In genomic region chr15:40902605-40903561, GRCh38 we compare ENCODE assay signal across 9 cellular contexts. TPM values are rescaled to one million over a fixed set of nuclear protein-coding genes. Genes with fewer than 3 reads are reported as not detected.
DNase-seq lines count a peak whose midpoint lies in the region; ATAC-seq and TF ChIP-seq lines count a peak whose summit lies in the region.
"Had no signal": no experiment of that assay in that cellular context is flagged by ENCODE, and none has a peak within 500 bp of the region (broad histone marks: within the 10 kb centered on the region; RNA-seq: fewer than 3 reads in every experiment).

No MANE protein-coding gene starts in this region.

- H3K36me3 ChIP-seq in IMR-90 (ENCODE audit: control insufficient read depth, insufficient read depth, low read length), result peaks cover 52% of the 10 kb centered on the region
- peaks cover 18% of the 10 kb centered on the region for H3K36me3 ChIP-seq in mesendoderm (ENCODE audit: control insufficient read depth, insufficient read depth, low read length)

- intact Hi-C loops in IMR-90 (cut with micrococcal nuclease), result loop anchor here (10.0 kb wide), 1 partner anchor 212 kb away; the partner anchor contains the start of gene INO80

- DNase-seq in IMR-90 (no peak), SKM-1 treated with dmso at 0.1 percent for 144 hours (lab: John Stamatoyannopoulos, UW; ENCODE audit: unreplicated experiment) (peak; percentile 99), fibroblast of villous mesenchyme (ENCODE audit: low read depth) (peak; percentile 50), progenitor cell of endocrine pancreas (ENCODE audit: low spot score, unreplicated experiment) (no peak), mesendoderm (no peak), NCI-H69 (lab: John Stamatoyannopoulos, UW) (no peak)
- DNase-seq: cortex of kidney had no signal

- no peak for TF ChIP-seq CTCF in IMR-90 (conservative IDR thresholded peaks at IDR 0.05; ENCODE audit: low read depth, low read length)
- no peak for TF ChIP-seq CTCF in fibroblast of villous mesenchyme (IDR thresholded peaks at IDR 0.05; ENCODE audit: insufficient read depth, low read depth, low read length)
- TF ChIP-seq CTCF in progenitor cell of endocrine pancreas (IDR thresholded peaks at IDR 0.05; ENCODE audit: unreplicated experiment), result no peak

- H3K4me1 ChIP-seq in IMR-90 (ENCODE audit: control insufficient read depth, insufficient read depth, low read length) (peaks cover 16% of the 10 kb centered on the region), mesendoderm (ENCODE audit: control insufficient read depth, low read depth, low read length) (peaks cover 3% of the 10 kb centered on the region)

- H2AK9ac ChIP-seq in IMR-90 (replicated peaks; ENCODE audit: low read depth, low read length, poor library complexity), result peak overlapping the region; percentile 34

- H4K8ac ChIP-seq in IMR-90 (ENCODE audit: low read depth in 2 of 2, low read length in 2 of 2), result no peak overlapping the region
- no peak overlapping the region for H4K8ac ChIP-seq in mesendoderm (ENCODE audit: low read depth, low read length)

- H3K27me3 ChIP-seq in IMR-90 (ENCODE audit: control insufficient read depth, insufficient read depth, low read length), result no peaks in the 10 kb centered on the region
- H3K27me3 ChIP-seq in mesendoderm (ENCODE audit: insufficient read depth, low read length, poor library complexity), result no peaks in the 10 kb centered on the region

- 89% methylated on average over 15 of the region's 33 CpGs; no CpG with 5 or more reads in 1 of the 2 experiments for WGBS in IMR-90 (ENCODE audit: extremely low coverage in 2 of 2, insufficient read length in 1 of 2), 2 experiments
- WGBS in mesendoderm (ENCODE audit: extremely low coverage, insufficient coverage, low lambda C conversion rate), result no CpG with 5 or more reads among the region's 33 CpGs

- H2BK15ac ChIP-seq in IMR-90 (ENCODE audit: low read depth, low read length) (no peak overlapping the region), mesendoderm (replicated peaks; ENCODE audit: low read depth) (no peak overlapping the region)

- no peak overlapping the region for H3K14ac ChIP-seq in IMR-90 (replicated peaks; ENCODE audit: low read depth, low read length)

- H2BK5ac ChIP-seq in IMR-90 (ENCODE audit: low read depth, low read length, poor library complexity, severe bottlenecking), result no peak overlapping the region
- H2BK5ac ChIP-seq in mesendoderm (ENCODE audit: low read length), result no peak overlapping the region

- H3K27ac ChIP-seq in IMR-90 (ENCODE audit: insufficient read depth, low read length) (no peak overlapping the region), mesendoderm (ENCODE audit: low read depth, low read length) (no peak overlapping the region)

- POLR2A ChIA-PET in IMR-90 (lab: Charles Lee; ENCODE audit: unreplicated experiment), result no interaction called here

- dilution Hi-C loops in IMR-90 (cut with HindIII; ENCODE audit: low sequenced_read_pairs, unreplicated experiment), result no loop called here

- H3K56ac ChIP-seq in IMR-90 (ENCODE audit: extremely low read depth, insufficient read depth, low read length) (no peak overlapping the region), mesendoderm (ENCODE audit: low read length) (no peak overlapping the region)

- H4K91ac ChIP-seq in IMR-90 (ENCODE audit: insufficient read depth, low read depth, low read length), result no peak overlapping the region

- no peak overlapping the region for H3K23ac ChIP-seq in IMR-90 (ENCODE audit: low read depth, low read length)
- no peak overlapping the region for H3K23ac ChIP-seq in mesendoderm (ENCODE audit: low read length)

- H2BK120ac ChIP-seq in IMR-90 (ENCODE audit: low read depth, low read length) (no peak overlapping the region), mesendoderm (ENCODE audit: low read depth, low read length) (no peak overlapping the region)

- BruUV-seq in IMR-90 (replicated peaks; lab: Mats Ljungman, UMichigan), result TSS peak; percentile 34

- H3K4me3 Mint-ChIP-seq in progenitor cell of endocrine pancreas (ENCODE audit: low read depth), result no peak overlapping the region

- H3K4me2 ChIP-seq in IMR-90 (ENCODE audit: low read depth, low read length) (no peak overlapping the region), mesendoderm (ENCODE audit: low read length) (no peak overlapping the region)

- H2AK5ac ChIP-seq in IMR-90 (ENCODE audit: low read depth, low read length) (no peak overlapping the region), mesendoderm (ENCODE audit: low read length) (no peak overlapping the region)

- peaks cover 18% of the 10 kb centered on the region for H3K36me3 Mint-ChIP-seq in progenitor cell of endocrine pancreas (ENCODE audit: insufficient read depth)

- H3K9me3 Mint-ChIP-seq in progenitor cell of endocrine pancreas (ENCODE audit: low read depth), result no peaks in the 10 kb centered on the region

- no peak overlapping the region for H3K4me3 ChIP-seq in IMR-90 (ENCODE audit: insufficient read depth, low read depth, low read length)
- H3K4me3 ChIP-seq in fibroblast of villous mesenchyme (ENCODE audit: low read depth, low read length), result no peak overlapping the region
- H3K4me3 ChIP-seq in mesendoderm (ENCODE audit: low read length), result no peak overlapping the region

- no peaks in the 10 kb centered on the region for H3K9me3 ChIP-seq in IMR-90 (ENCODE audit: control insufficient read depth, insufficient read depth, low read length)

- no peak for TF ChIP-seq POLR2A in IMR-90 (IDR thresholded peaks at IDR 0.05; ENCODE audit: low read depth, low read length)

- H3K9me1 ChIP-seq in IMR-90 (ENCODE audit: insufficient read depth, low read length), result peaks cover 6% of the 10 kb centered on the region; the same call in 1 of the 2 replicates

- H3K27me3 Mint-ChIP-seq in progenitor cell of endocrine pancreas, result no peaks in the 10 kb centered on the region

- peaks cover 2% of the 10 kb centered on the region for H3K4me1 Mint-ChIP-seq in progenitor cell of endocrine pancreas (ENCODE audit: low read depth)

- H3K18ac ChIP-seq in IMR-90 (ENCODE audit: low read depth, low read length), result no peak overlapping the region
- H3K18ac ChIP-seq in mesendoderm (ENCODE audit: low read length), result no peak overlapping the region

- H3K27ac Mint-ChIP-seq in progenitor cell of endocrine pancreas, result peak overlapping the region; percentile 80

- in situ Hi-C loops in IMR-90 (cut with MboI; ENCODE audit: low sequenced_read_pairs), result loop anchor here (5.0 to 10.0 kb wide), 2 partner anchors 122 to 284 kb away; no protein-coding TSS in a partner anchor

- no peak overlapping the region for H3K4ac ChIP-seq in IMR-90 (ENCODE audit: low read depth, low read length)
- H3K4ac ChIP-seq in mesendoderm (ENCODE audit: low read depth, low read length), result no peak overlapping the region

- H3K79me1 ChIP-seq in IMR-90 (ENCODE audit: low read depth in 1 of 2, low read length in 2 of 2) (peaks cover 5 to 51% of the 10 kb centered on the region in 2 experiments; a peak in 3 of 4 replicates), mesendoderm (ENCODE audit: low read length) (peaks cover 3% of the 10 kb centered on the region)

- peaks cover 35% of the 10 kb centered on the region for H4K20me1 ChIP-seq in IMR-90 (ENCODE audit: insufficient read depth, low read length)

- H2BK20ac ChIP-seq in IMR-90 (ENCODE audit: low read depth, low read length), result no peak overlapping the region

- H3K79me2 ChIP-seq in mesendoderm (ENCODE audit: control insufficient read depth, insufficient read depth, low read length), result no peaks in the 10 kb centered on the region

- CTCF ChIA-PET in IMR-90 (lab: Yijun Ruan, JAX), result interaction anchor here (0.6 to 3.0 kb wide), 7 partner anchors 8 to 281 kb away, joined by 3 to 20 read pairs (median 5); partner anchors contain the start of gene VPS18

- peak overlapping the region; percentile 16 for H2AFZ ChIP-seq in IMR-90 (replicated peaks; ENCODE audit: low read length, poor library complexity)

- H3K9ac ChIP-seq in IMR-90 (ENCODE audit: low read depth, low read length) (no peak overlapping the region), mesendoderm (ENCODE audit: low read length) (no peak overlapping the region)

- no peak for TF ChIP-seq RAD21 in IMR-90 (IDR thresholded peaks at IDR 0.05; ENCODE audit: low read length)

- ATAC-seq in IMR-90 (ENCODE audit: low read depth) (no peak), GM19452 (IDR thresholded peaks at IDR 0.05; ENCODE audit: unreplicated experiment) (no peak), GM21447 (IDR thresholded peaks at IDR 0.05; ENCODE audit: unreplicated experiment) (no peak)

- H4K5ac ChIP-seq in IMR-90 (ENCODE audit: low read depth, low read length) (no peak overlapping the region), mesendoderm (ENCODE audit: low read length) (no peak overlapping the region)

RNA-seq across cellular contexts. Expression of gene VPS18, which starts 8.6 kb away (rescaled TPM):
- total RNA-seq in IMR-90 (2012; rRNA removed) (30.0 and 32.3 TPM in 2 replicates), fibroblast of villous mesenchyme (48.8 and 62.2 TPM in 2 replicates), progenitor cell of endocrine pancreas (27.4 and 28.9 TPM in 2 replicates)
- 19.3 and 20.8 TPM in 2 replicates for polyA plus RNA-seq in IMR-90 (2012; rRNA removed)
- 15.0 and 19.5 TPM in 2 replicates for polyA plus RNA-seq in IMR-90 (2012; cell fraction: cytosol; rRNA removed)
- 15.5 and 29.3 TPM in 2 replicates for polyA plus RNA-seq in IMR-90 (2012; cell fraction: nucleus; rRNA removed; ENCODE audit: low replicate concordance)
- polyA plus RNA-seq in mesendoderm (2013, experiment 1 of 2), result 11.7 TPM
- 11.5 TPM for polyA plus RNA-seq in mesendoderm (2013, experiment 2 of 2)

RNA-seq across cellular contexts. Expression of gene DLL4, which starts 26.3 kb away (rescaled TPM):
- 1.7 and 1.8 TPM in 2 replicates for total RNA-seq in IMR-90 (2012; rRNA removed)
- polyA plus RNA-seq in IMR-90 (2012; rRNA removed), result 3.4 and 3.6 TPM in 2 replicates
- polyA plus RNA-seq in IMR-90 (2012; cell fraction: cytosol; rRNA removed), result 2.3 and 2.9 TPM in 2 replicates
- 2.4 and 5.1 TPM in 2 replicates for polyA plus RNA-seq in IMR-90 (2012; cell fraction: nucleus; rRNA removed; ENCODE audit: low replicate concordance)
- total RNA-seq in fibroblast of villous mesenchyme, result 5.5 and 6.0 TPM in 2 replicates
- 6.2 and 6.5 TPM in 2 replicates for total RNA-seq in progenitor cell of endocrine pancreas
- polyA plus RNA-seq in mesendoderm (2013, experiment 1 of 2), result 0.01 TPM
- not detected for polyA plus RNA-seq in mesendoderm (2013, experiment 2 of 2)

RNA-seq across cellular contexts. Expression of gene RHOV, which starts 28.8 kb away (rescaled TPM):
- total RNA-seq in IMR-90 (2012; rRNA removed), result not detected in 2 replicates
- 0.07 and 0.10 TPM in 2 replicates for polyA plus RNA-seq in IMR-90 (2012; rRNA removed)
- 0.05 TPM in 1 of 2 replicates, not detected in the other for polyA plus RNA-seq in IMR-90 (2012; cell fraction: cytosol; rRNA removed)
- polyA plus RNA-seq in IMR-90 (2012; cell fraction: nucleus; rRNA removed; ENCODE audit: low replicate concordance), result 0.48 and 0.57 TPM in 2 replicates
- total RNA-seq in fibroblast of villous mesenchyme, result under 0.01 TPM in 1 of 2 replicates, not detected in the other
- 4.4 and 5.1 TPM in 2 replicates for total RNA-seq in progenitor cell of endocrine pancreas
- 1.2 TPM for polyA plus RNA-seq in mesendoderm (2013, experiment 1 of 2)
- 1.2 TPM for polyA plus RNA-seq in mesendoderm (2013, experiment 2 of 2)

RNA-seq across cellular contexts. Expression of gene CHAC1, which starts 50.4 kb away (rescaled TPM):
- total RNA-seq in IMR-90 (2012; rRNA removed) (41.9 and 51.3 TPM in 2 replicates), fibroblast of villous mesenchyme (13.4 and 62.2 TPM in 2 replicates), progenitor cell of endocrine pancreas (14.4 and 18.1 TPM in 2 replicates)
- polyA plus RNA-seq in IMR-90 (2012; rRNA removed), result 72.5 and 77.8 TPM in 2 replicates
- 40.3 and 108 TPM in 2 replicates for polyA plus RNA-seq in IMR-90 (2012; cell fraction: cytosol; rRNA removed)
- polyA plus RNA-seq in IMR-90 (2012; cell fraction: nucleus; rRNA removed; ENCODE audit: low replicate concordance), result 31.6 and 74.8 TPM in 2 replicates
- polyA plus RNA-seq in mesendoderm (2013, experiment 1 of 2), result 28.1 TPM
- polyA plus RNA-seq in mesendoderm (2013, experiment 2 of 2), result 29.2 TPM

RNA-seq across cellular contexts. Expression of gene SPINT1, which starts 59.0 kb away (rescaled TPM):
- total RNA-seq in IMR-90 (2012; rRNA removed) (0.56 and 0.90 TPM in 2 replicates), fibroblast of villous mesenchyme (0.32 and 0.43 TPM in 2 replicates), progenitor cell of endocrine pancreas (213 and 217 TPM in 2 replicates)
- polyA plus RNA-seq in IMR-90 (2012; rRNA removed), result 1.8 and 2.1 TPM in 2 replicates
- 2.3 and 3.1 TPM in 2 replicates for polyA plus RNA-seq in IMR-90 (2012; cell fraction: cytosol; rRNA removed)
- polyA plus RNA-seq in IMR-90 (2012; cell fraction: nucleus; rRNA removed; ENCODE audit: low replicate concordance), result 2.5 and 5.8 TPM in 2 replicates
- 90.7 TPM for polyA plus RNA-seq in mesendoderm (2013, experiment 1 of 2)
- 92.6 TPM for polyA plus RNA-seq in mesendoderm (2013, experiment 2 of 2)

Comparison
In these comparisons a context has a peak if more than half of its experiments do, and no peak if none do; other contexts are left out.
1. DNase-seq: peak in SKM-1 treated with dmso at 0.1 percent for 144 hours (single experiment) and fibroblast of villous mesenchyme (single experiment); none in IMR-90 (single experiment), progenitor cell of endocrine pancreas (single experiment), mesendoderm (single experiment) and NCI-H69 (single experiment).